ENCODE assay signal across 17 cellular contexts in genomic region chr3:5029715-5030114, GRCh38. TPM values are rescaled to one million over a fixed set of nuclear protein-coding genes. Genes with fewer than 3 reads are reported as not detected.
DNase-seq lines count a peak whose midpoint lies in the region; ATAC-seq, FAIRE-seq and TF ChIP-seq lines count a peak whose summit lies in the region.
"Had no signal": no experiment of that assay in that cellular context is flagged by ENCODE, and none has a peak within 500 bp of the region (broad histone marks: within the 10 kb centered on the region; RNA-seq: fewer than 3 reads in every experiment).

No MANE protein-coding gene starts in this region.

- POLR2A ChIA-PET in HepG2 (lab: Yijun Ruan, JAX), result interaction anchor here (1.1 kb wide), 1 partner anchor 51 kb away, joined by 3 read pairs; the partner anchor contains the start of gene BHLHE40
- POLR2A ChIA-PET in IMR-90 (lab: Charles Lee; ENCODE audit: unreplicated experiment), result no interaction called here

- no peak overlapping the region for H2BK20ac ChIP-seq in IMR-90 (ENCODE audit: low read depth, low read length)

- H3K9me3 Mint-ChIP-seq in nephron progenitor cell, result no peaks in the 10 kb centered on the region
- H3K9me3 Mint-ChIP-seq in type B pancreatic cell, result no peaks in the 10 kb centered on the region
- no peaks in the 10 kb centered on the region for H3K9me3 Mint-ChIP-seq in effector memory CD8-positive, alpha-beta T cell
- H3K9me3 Mint-ChIP-seq: CD4-positive, alpha-beta memory T cell; H9 had no signal

- H4K5ac ChIP-seq in IMR-90 (ENCODE audit: low read depth, low read length), result no peak overlapping the region

- FAIRE-seq in HepG2 (lab: Jason Lieb, UNC), result no peak
- FAIRE-seq: G401.6, GM12891 had no signal

- no peak overlapping the region for H3K9ac ChIP-seq in HepG2 (ENCODE audit: insufficient read depth, low read depth, low read length)
- no peak overlapping the region for H3K9ac ChIP-seq in IMR-90 (ENCODE audit: low read depth, low read length)
- H3K9ac ChIP-seq: GM23248 had no signal

- no peak overlapping the region for H4K8ac ChIP-seq in IMR-90 (ENCODE audit: low read depth in 2 of 2, low read length in 2 of 2)

- H3K27me3 Mint-ChIP-seq in nephron progenitor cell (ENCODE audit: low read depth, poor library complexity) (peaks cover 1% of the 10 kb centered on the region), type B pancreatic cell (no peaks in the 10 kb centered on the region)
- H3K27me3 Mint-ChIP-seq in effector memory CD8-positive, alpha-beta T cell, result no peaks in the 10 kb centered on the region
- H3K27me3 Mint-ChIP-seq: B cell; CD4-positive, alpha-beta memory T cell had no signal

- no peak overlapping the region for H2AK9ac ChIP-seq in IMR-90 (replicated peaks; ENCODE audit: low read depth, low read length, poor library complexity)

- no peak for TF ChIP-seq CTCF in HepG2 (CRISPR knock-in tag; IDR thresholded peaks at IDR 0.05)
- no peak for TF ChIP-seq CTCF in right lobe of liver (IDR thresholded peaks at IDR 0.05)
- no peak for TF ChIP-seq CTCF in IMR-90 (conservative IDR thresholded peaks at IDR 0.05; ENCODE audit: low read depth, low read length)
- no peak for TF ChIP-seq CTCF in nephron progenitor cell (IDR thresholded peaks at IDR 0.05)
- TF ChIP-seq CTCF in type B pancreatic cell (conservative IDR thresholded peaks at IDR 0.05), result no peak
- TF ChIP-seq CTCF in stomach (IDR thresholded peaks at IDR 0.05), result no peak

- H3K9me1 ChIP-seq in IMR-90 (ENCODE audit: insufficient read depth, low read length), result 0 out of 2 replicates have a peak, but pooled peaks cover 3% of the 10 kb centered on the region

- no peak overlapping the region for H2BK120ac ChIP-seq in IMR-90 (ENCODE audit: low read depth, low read length)

- H3K79me2 ChIP-seq in HepG2 (ENCODE audit: insufficient read depth, low read length), result no peaks in the 10 kb centered on the region

- no peak overlapping the region for H3K4ac ChIP-seq in IMR-90 (ENCODE audit: low read depth, low read length)

- H3K4me1 ChIP-seq in HepG2 (ENCODE audit: insufficient read depth, low read length), result peaks cover 20% of the 10 kb centered on the region
- H3K4me1 ChIP-seq in right lobe of liver, result no peaks in the 10 kb centered on the region
- H3K4me1 ChIP-seq in IMR-90 (ENCODE audit: control insufficient read depth, insufficient read depth, low read length), result peaks cover 3% of the 10 kb centered on the region
- H3K4me1 ChIP-seq in stomach, result peaks cover 0 to 15% (median 10%) of the 10 kb centered on the region in 4 donors

- H3K18ac ChIP-seq in IMR-90 (ENCODE audit: low read depth, low read length), result no peak overlapping the region

- ATAC-seq in HepG2 (no peak), right lobe of liver (no peak), IMR-90 (ENCODE audit: low read depth) (no peak), GM18861 (IDR thresholded peaks at IDR 0.05; ENCODE audit: unreplicated experiment) (no peak)
- ATAC-seq in effector memory CD8-positive, alpha-beta T cell (replicated peaks), result no peak

- in situ Hi-C loops in HepG2 (cut with HindIII; ENCODE audit: extremely low pct_ligation_motif_present, low pct_unique_long_range_greater_than_20kb), result no loop called here
- in situ Hi-C loops in IMR-90 (cut with MboI; ENCODE audit: low sequenced_read_pairs), result loop anchor here (10.0 kb wide), 1 partner anchor 315 kb away; no protein-coding TSS in a partner anchor

- no peak overlapping the region for H3K56ac ChIP-seq in IMR-90 (ENCODE audit: extremely low read depth, insufficient read depth, low read length)

- H3K14ac ChIP-seq in IMR-90 (replicated peaks; ENCODE audit: low read depth, low read length), result no peak overlapping the region

- 38% methylated on average over 1 of the region's 1 CpG for WGBS in HepG2 (ENCODE audit: low lambda C conversion rate)
- 88% methylated on average over 1 of the region's 1 CpG for WGBS in right lobe of liver (ENCODE audit: insufficient coverage, low coverage, low lambda C conversion rate, missing lambda C conversion rate)
- WGBS in IMR-90 (ENCODE audit: extremely low coverage in 2 of 2, insufficient read length in 1 of 2), 2 experiments, result no CpG with 5 or more reads among the region's 1 CpG
- 88 to 95% (median 89%) methylated on average over 1 of the region's 1 CpG for WGBS in stomach, 5 donors

- H2BK15ac ChIP-seq in IMR-90 (ENCODE audit: low read depth, low read length), result no peak overlapping the region

- no peak for TF ChIP-seq EP300 in HepG2 (IDR thresholded peaks at IDR 0.05; ENCODE audit: low read depth in 2 of 2, low read length in 2 of 2)
- no peak for TF ChIP-seq EP300 in HepG2 (CRISPR knock-in tag; IDR thresholded peaks at IDR 0.05; ENCODE audit: borderline replicate concordance)
- no peak for TF ChIP-seq EP300 in stomach (IDR thresholded peaks at IDR 0.05)

- intact Hi-C loops in HepG2 (cut with micrococcal nuclease; ENCODE audit: unreplicated experiment), result no loop called here
- intact Hi-C loops in right lobe of liver (cut with DNase I), result no loop called here
- intact Hi-C loops in IMR-90 (cut with micrococcal nuclease), result loop anchor here (5.0 kb wide), 2 partner anchors 147 to 197 kb away; no protein-coding TSS in a partner anchor
- intact Hi-C loops in stomach (cut with DNase I; ENCODE audit: low total_unique reads), result no loop called here

- TF ChIP-seq POLR2A in HepG2 (IDR thresholded peaks at IDR 0.05; ENCODE audit: insufficient read depth in 1 of 2, low read depth in 2 of 2, low read length in 2 of 2) (no peak), right lobe of liver (IDR thresholded peaks at IDR 0.05) (no peak), IMR-90 (IDR thresholded peaks at IDR 0.05; ENCODE audit: low read depth, low read length) (no peak), stomach (IDR thresholded peaks at IDR 0.05) (no peak)

- H3K36me3 Mint-ChIP-seq in nephron progenitor cell (ENCODE audit: low read depth) (no peaks in the 10 kb centered on the region), type B pancreatic cell (no peaks in the 10 kb centered on the region)
- peaks cover 3% of the 10 kb centered on the region for H3K36me3 Mint-ChIP-seq in effector memory CD8-positive, alpha-beta T cell (ENCODE audit: insufficient read depth)
- H3K36me3 Mint-ChIP-seq: CD4-positive, alpha-beta memory T cell had no signal

- H3K36me3 ChIP-seq in HepG2 (replicated peaks in 1 of 2; ENCODE audit: control insufficient read depth in 1 of 2, insufficient read depth in 2 of 2, low read length in 2 of 2) (no peaks in the 10 kb centered on the region), right lobe of liver (no peaks in the 10 kb centered on the region), IMR-90 (ENCODE audit: control insufficient read depth, insufficient read depth, low read length) (no peaks in the 10 kb centered on the region), stomach (no peaks in the 10 kb centered on the region)

- H3K27ac ChIP-seq in HepG2 (ENCODE audit: extremely low read length, insufficient read depth, low read length), result no peak overlapping the region
- H3K27ac ChIP-seq in right lobe of liver, result no peak overlapping the region
- H3K27ac ChIP-seq in IMR-90 (ENCODE audit: insufficient read depth, low read length), result no peak overlapping the region
- no peak overlapping the region for H3K27ac ChIP-seq in stomach
- H3K27ac ChIP-seq: C4-2B, GM23248 had no signal

- no peak for TF ChIP-seq RAD21 in HepG2 (CRISPR knock-in tag; IDR thresholded peaks at IDR 0.05)
- TF ChIP-seq RAD21 in IMR-90 (IDR thresholded peaks at IDR 0.05; ENCODE audit: low read length), result no peak

- H3K79me1 ChIP-seq in IMR-90 (ENCODE audit: low read depth in 1 of 2, low read length in 2 of 2), result no peaks in the 10 kb centered on the region

- BruUV-seq in HepG2 (replicated peaks; lab: Mats Ljungman, UMichigan), result no TSS peak
- BruUV-seq in IMR-90 (replicated peaks; lab: Mats Ljungman, UMichigan), result no TSS peak

- H3K23ac ChIP-seq in IMR-90 (ENCODE audit: low read depth, low read length), result no peak overlapping the region

- H3K4me1 Mint-ChIP-seq in nephron progenitor cell, result peaks cover 31% of the 10 kb centered on the region
- H3K4me1 Mint-ChIP-seq in type B pancreatic cell (ENCODE audit: unreplicated experiment), result peaks cover 17% of the 10 kb centered on the region
- H3K4me1 Mint-ChIP-seq in effector memory CD8-positive, alpha-beta T cell (ENCODE audit: low read depth in 2 of 2), result peaks cover 8 to 9% of the 10 kb centered on the region in 2 donors

- H2AFZ ChIP-seq in HepG2 (ENCODE audit: low read length) (no peak overlapping the region), IMR-90 (replicated peaks; ENCODE audit: low read length, poor library complexity) (no peak overlapping the region)
- H2AFZ ChIP-seq: GM23248 had no signal

- peak overlapping the region; percentile 25 for H3K27ac Mint-ChIP-seq in nephron progenitor cell
- peak overlapping the region; percentile 71 for H3K27ac Mint-ChIP-seq in type B pancreatic cell
- H3K27ac Mint-ChIP-seq in effector memory CD8-positive, alpha-beta T cell, result no peak overlapping the region
- H3K27ac Mint-ChIP-seq: B cell, H9 had no signal

- H3K9me3 ChIP-seq in HepG2 (ENCODE audit: low read length) (no peaks in the 10 kb centered on the region), right lobe of liver (no peaks in the 10 kb centered on the region), IMR-90 (ENCODE audit: control insufficient read depth, insufficient read depth, low read length) (no peaks in the 10 kb centered on the region), stomach (no peaks in the 10 kb centered on the region)

- no peak overlapping the region for H3K4me3 Mint-ChIP-seq in nephron progenitor cell
- H3K4me3 Mint-ChIP-seq in type B pancreatic cell, result no peak overlapping the region
- no peak overlapping the region for H3K4me3 Mint-ChIP-seq in effector memory CD8-positive, alpha-beta T cell
- H3K4me3 Mint-ChIP-seq: B cell, H9 had no signal

- no peak overlapping the region for H2AK5ac ChIP-seq in IMR-90 (ENCODE audit: low read depth, low read length)

- CTCF ChIA-PET in HepG2 (lab: Yijun Ruan, JAX; ENCODE audit: low intra/inter-chr PET ratio, low total read pairs), result no interaction called here
- CTCF ChIA-PET in IMR-90 (lab: Yijun Ruan, JAX), result interaction anchor here (0.6 kb wide), 1 partner anchor 319 kb away, joined by 3 read pairs; no protein-coding TSS in a partner anchor

- no peak overlapping the region for H4K91ac ChIP-seq in IMR-90 (ENCODE audit: insufficient read depth, low read depth, low read length)

- H3K27me3 ChIP-seq in HepG2 (ENCODE audit: control insufficient read depth in 1 of 2, insufficient read depth in 2 of 2, low read length in 2 of 2) (peaks cover 0 to 8% of the 10 kb centered on the region in 2 experiments; a peak in 1 of 5 replicates), right lobe of liver (no peaks in the 10 kb centered on the region), IMR-90 (ENCODE audit: control insufficient read depth, insufficient read depth, low read length) (no peaks in the 10 kb centered on the region), stomach (no peaks in the 10 kb centered on the region)

- no peak overlapping the region for H2BK5ac ChIP-seq in IMR-90 (ENCODE audit: low read depth, low read length, poor library complexity, severe bottlenecking)

- H3K4me3 ChIP-seq in HepG2 (replicated peaks in 1 of 3; ENCODE audit: insufficient read depth in 1 of 3, low read depth in 2 of 3, low read length in 3 of 3) (no peak overlapping the region), right lobe of liver (no peak overlapping the region), IMR-90 (ENCODE audit: insufficient read depth, low read depth, low read length) (no peak overlapping the region), stomach (no peak overlapping the region)
- H3K4me3 ChIP-seq: GM23248 had no signal

- H3K4me2 ChIP-seq in HepG2 (ENCODE audit: low read depth, low read length) (no peak overlapping the region), IMR-90 (ENCODE audit: low read depth, low read length) (no peak overlapping the region)

- no peaks in the 10 kb centered on the region for H4K20me1 ChIP-seq in HepG2 (ENCODE audit: insufficient read depth, low read length)
- H4K20me1 ChIP-seq in IMR-90 (ENCODE audit: insufficient read depth, low read length), result no peaks in the 10 kb centered on the region

- DNase-seq in HepG2 (ENCODE audit: low spot score), result no peak
- no peak for DNase-seq in right lobe of liver
- no peak for DNase-seq in IMR-90
- DNase-seq in nephron progenitor cell, result no peak
- no peak for DNase-seq in type B pancreatic cell (ENCODE audit: extremely low spot score, unreplicated experiment)
- DNase-seq in effector memory CD8-positive, alpha-beta T cell, result no peak
- no peak for DNase-seq in stomach
- DNase-seq: CD4-positive, alpha-beta memory T cell; DMS79; EL; GM23248; H9 had no signal

- dilution Hi-C loops in IMR-90 (cut with HindIII; ENCODE audit: low sequenced_read_pairs, unreplicated experiment), result no loop called here

RNA-seq across cellular contexts. Expression of gene BHLHE40, which starts 50.5 kb away (rescaled TPM):
- total RNA-seq in HepG2 (2016; rRNA removed; fragmentation: Illumina TruSeq; extraction: Trizol), result 1.8 and 2.6 TPM in 2 replicates
- total RNA-seq in HepG2 (2016; cell fraction: cytosol; rRNA removed; fragmentation: Illumina TruSeq; extraction: Trizol; ENCODE audit: low read depth), result 0.44 and 0.61 TPM in 2 replicates
- total RNA-seq in HepG2 (2016; cell fraction: insoluble cytoplasmic fraction; rRNA removed; fragmentation: Illumina TruSeq; extraction: Trizol), result 2.3 and 2.7 TPM in 2 replicates
- 1.5 TPM in 2 replicates for total RNA-seq in HepG2 (2016; cell fraction: membrane; rRNA removed; fragmentation: Illumina TruSeq; extraction: Trizol)
- total RNA-seq in HepG2 (2016; cell fraction: nucleus; rRNA removed; fragmentation: Illumina TruSeq; extraction: Trizol), result 3.0 and 4.3 TPM in 2 replicates
- polyA plus RNA-seq in HepG2 (2011; rRNA removed), result 51.0 and 60.0 TPM in 2 replicates
- polyA plus RNA-seq in HepG2 (2011; cell fraction: cytosol; rRNA removed), result 29.3 and 36.0 TPM in 2 replicates
- 35.5 and 51.8 TPM in 2 replicates for polyA plus RNA-seq in HepG2 (2011; cell fraction: nucleus; rRNA removed)
- polyA plus RNA-seq in HepG2 (2012), result 145 and 159 TPM in 2 replicates
- 0.21 and 0.42 TPM in 2 replicates for polyA plus RNA-seq in HepG2 (2016; cell fraction: cytosol; fragmentation: Illumina TruSeq; extraction: Trizol; ENCODE audit: low read depth)
- 3.5 and 4.1 TPM in 2 replicates for polyA plus RNA-seq in HepG2 (2016; cell fraction: insoluble cytoplasmic fraction; fragmentation: Illumina TruSeq; extraction: Trizol; ENCODE audit: low read depth)
- polyA plus RNA-seq in HepG2 (2016; cell fraction: membrane; fragmentation: Illumina TruSeq; extraction: Trizol; ENCODE audit: low read depth), result 0.93 and 1.1 TPM in 2 replicates
- 5.9 and 7.0 TPM in 2 replicates for polyA plus RNA-seq in HepG2 (2016; cell fraction: nucleus; fragmentation: Illumina TruSeq; extraction: Trizol; ENCODE audit: insufficient read depth, low read depth)
- polyA minus RNA-seq in HepG2 (2011; rRNA and poly(A)+ RNA removed; ENCODE audit: low replicate concordance), result 17.6 and 68.5 TPM in 2 replicates
- polyA minus RNA-seq in HepG2 (2011; cell fraction: cytosol; rRNA and poly(A)+ RNA removed), result 59.1 and 63.2 TPM in 2 replicates
- 23.0 and 31.6 TPM in 2 replicates for polyA minus RNA-seq in HepG2 (2011; cell fraction: nucleus; rRNA and poly(A)+ RNA removed)
- 100 to 1,000 TPM in 1 of 6 experiments, 10 to 100 TPM in 5; 19.0 to 170 (median 57.7) TPM for total RNA-seq in right lobe of liver
- 22.8 and 24.2 TPM in 2 replicates for total RNA-seq in IMR-90 (2012; rRNA removed)
- polyA plus RNA-seq in IMR-90 (2012; rRNA removed), result 31.1 and 31.8 TPM in 2 replicates
- polyA plus RNA-seq in IMR-90 (2012; cell fraction: cytosol; rRNA removed), result 26.0 and 43.6 TPM in 2 replicates
- 147 and 366 TPM in 2 replicates for polyA plus RNA-seq in IMR-90 (2012; cell fraction: nucleus; rRNA removed; ENCODE audit: low replicate concordance)
- total RNA-seq in type B pancreatic cell (ENCODE audit: low replicate concordance), result 13.6 and 40.5 TPM in 2 replicates
- 10 to 100 TPM in 4 of 5 donors, 1 to 10 TPM in 1; 7.6 to 34.7 (median 26.6) TPM for total RNA-seq in stomach
- 10 to 100 TPM; 17.7 to 39.7 (median 24.1) TPM for polyA plus RNA-seq in stomach

Comparison
In these comparisons a context has a peak if more than half of its experiments do, and no peak if none do; other contexts are left out.
1. H3K27ac Mint-ChIP-seq: peak in nephron progenitor cell (single experiment) and type B pancreatic cell (single experiment); none in effector memory CD8-positive, alpha-beta T cell (0 of 2).